In the genomic region with DNA sequence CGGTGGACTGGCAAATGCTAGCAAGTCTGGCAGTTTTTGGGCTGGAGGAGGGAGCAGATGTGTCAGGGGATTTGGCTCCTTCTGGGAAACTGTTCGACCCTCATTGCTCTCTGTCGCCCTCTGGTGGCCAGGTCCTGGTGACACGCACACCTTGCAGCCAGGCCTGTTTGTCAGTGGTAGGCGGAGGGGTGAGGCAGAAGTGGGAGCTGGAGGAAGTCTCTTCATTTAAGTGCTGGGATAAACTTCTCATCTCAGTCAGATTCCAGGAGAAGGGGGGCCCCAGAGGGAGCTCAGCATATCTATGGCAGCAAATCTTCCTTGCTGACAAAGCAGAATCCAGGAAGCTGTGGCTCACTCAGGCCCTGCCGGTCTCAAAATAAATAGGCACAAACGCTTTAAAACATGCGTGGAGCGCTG, we compare ENCODE assay signal across 1 cellular context.
TF ChIP-seq lines count a peak whose summit lies in the region.

No MANE protein-coding gene starts in this region.

TF ChIP-seq in HepG2, 621 proteins besides CTCF, POLR2A, EP300 and RAD21 (continued from another document):
- TF ChIP-seq ZNF407 (CRISPR knock-in tag; IDR thresholded peaks at IDR 0.05; ENCODE audit: not compliant biosample characterization), result no peak
- TF ChIP-seq ZNF33B (CRISPR knock-in tag; IDR thresholded peaks at IDR 0.05), result 0 out of 2 replicates have a peak, but pooled peaks have one; percentile 49
- peak; percentile 70 for TF ChIP-seq XRCC5 (optimal IDR thresholded peaks at IDR 0.05; ENCODE audit: low read length)
- no peak for TF ChIP-seq ZNF224 (CRISPR knock-in tag; IDR thresholded peaks at IDR 0.05)
- TF ChIP-seq, protein P1, sequence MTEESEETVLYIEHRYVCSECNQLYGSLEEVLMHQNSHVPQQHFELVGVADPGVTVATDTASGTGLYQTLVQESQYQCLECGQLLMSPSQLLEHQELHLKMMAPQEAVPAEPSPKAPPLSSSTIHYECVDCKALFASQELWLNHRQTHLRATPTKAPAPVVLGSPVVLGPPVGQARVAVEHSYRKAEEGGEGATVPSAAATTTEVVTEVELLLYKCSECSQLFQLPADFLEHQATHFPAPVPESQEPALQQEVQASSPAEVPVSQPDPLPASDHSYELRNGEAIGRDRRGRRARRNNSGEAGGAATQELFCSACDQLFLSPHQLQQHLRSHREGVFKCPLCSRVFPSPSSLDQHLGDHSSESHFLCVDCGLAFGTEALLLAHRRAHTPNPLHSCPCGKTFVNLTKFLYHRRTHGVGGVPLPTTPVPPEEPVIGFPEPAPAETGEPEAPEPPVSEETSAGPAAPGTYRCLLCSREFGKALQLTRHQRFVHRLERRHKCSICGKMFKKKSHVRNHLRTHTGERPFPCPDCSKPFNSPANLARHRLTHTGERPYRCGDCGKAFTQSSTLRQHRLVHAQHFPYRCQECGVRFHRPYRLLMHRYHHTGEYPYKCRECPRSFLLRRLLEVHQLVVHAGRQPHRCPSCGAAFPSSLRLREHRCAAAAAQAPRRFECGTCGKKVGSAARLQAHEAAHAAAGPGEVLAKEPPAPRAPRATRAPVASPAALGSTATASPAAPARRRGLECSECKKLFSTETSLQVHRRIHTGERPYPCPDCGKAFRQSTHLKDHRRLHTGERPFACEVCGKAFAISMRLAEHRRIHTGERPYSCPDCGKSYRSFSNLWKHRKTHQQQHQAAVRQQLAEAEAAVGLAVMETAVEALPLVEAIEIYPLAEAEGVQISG (CRISPR knock-in tag; IDR thresholded peaks at IDR 0.05), result no peak
- TF ChIP-seq MXI1 (IDR thresholded peaks at IDR 0.05; ENCODE audit: borderline replicate concordance, low read depth, low read length), result no peak
- TF ChIP-seq WIZ (CRISPR knock-in tag; IDR thresholded peaks at IDR 0.05), result no peak
- no peak for TF ChIP-seq ARNTL (CRISPR knock-in tag; IDR thresholded peaks at IDR 0.05)
- TF ChIP-seq HOXA5 (CRISPR knock-in tag; IDR thresholded peaks at IDR 0.05), result 0 out of 2 replicates have a peak, but pooled peaks have one; percentile 45
- peak; percentile 31; the same call in 1 of the 2 replicates for TF ChIP-seq KDM2A (CRISPR knock-in tag; IDR thresholded peaks at IDR 0.05; ENCODE audit: borderline replicate concordance, low read depth)
- no peak for TF ChIP-seq AGO2 (optimal IDR thresholded peaks at IDR 0.05; ENCODE audit: low read depth, low read length)
- TF ChIP-seq, protein P2, sequence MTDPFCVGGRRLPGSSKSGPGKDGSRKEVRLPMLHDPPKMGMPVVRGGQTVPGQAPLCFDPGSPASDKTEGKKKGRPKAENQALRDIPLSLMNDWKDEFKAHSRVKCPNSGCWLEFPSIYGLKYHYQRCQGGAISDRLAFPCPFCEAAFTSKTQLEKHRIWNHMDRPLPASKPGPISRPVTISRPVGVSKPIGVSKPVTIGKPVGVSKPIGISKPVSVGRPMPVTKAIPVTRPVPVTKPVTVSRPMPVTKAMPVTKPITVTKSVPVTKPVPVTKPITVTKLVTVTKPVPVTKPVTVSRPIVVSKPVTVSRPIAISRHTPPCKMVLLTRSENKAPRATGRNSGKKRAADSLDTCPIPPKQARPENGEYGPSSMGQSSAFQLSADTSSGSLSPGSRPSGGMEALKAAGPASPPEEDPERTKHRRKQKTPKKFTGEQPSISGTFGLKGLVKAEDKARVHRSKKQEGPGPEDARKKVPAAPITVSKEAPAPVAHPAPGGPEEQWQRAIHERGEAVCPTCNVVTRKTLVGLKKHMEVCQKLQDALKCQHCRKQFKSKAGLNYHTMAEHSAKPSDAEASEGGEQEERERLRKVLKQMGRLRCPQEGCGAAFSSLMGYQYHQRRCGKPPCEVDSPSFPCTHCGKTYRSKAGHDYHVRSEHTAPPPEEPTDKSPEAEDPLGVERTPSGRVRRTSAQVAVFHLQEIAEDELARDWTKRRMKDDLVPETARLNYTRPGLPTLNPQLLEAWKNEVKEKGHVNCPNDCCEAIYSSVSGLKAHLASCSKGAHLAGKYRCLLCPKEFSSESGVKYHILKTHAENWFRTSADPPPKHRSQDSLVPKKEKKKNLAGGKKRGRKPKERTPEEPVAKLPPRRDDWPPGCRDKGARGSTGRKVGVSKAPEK (CRISPR knock-in tag; IDR thresholded peaks at IDR 0.05; ENCODE audit: borderline replicate concordance), result no peak
- TF ChIP-seq FOSL2 (CRISPR knock-in tag; IDR thresholded peaks at IDR 0.05), result 0 out of 2 replicates have a peak, but pooled peaks have one; percentile 35
- TF ChIP-seq YY1 (IDR thresholded peaks at IDR 0.05; ENCODE audit: insufficient read depth, insufficient replicate concordance, low read depth, low read length), result peak; percentile 29
- 0 out of 2 replicates have a peak, but pooled peaks have one; percentile 11 for TF ChIP-seq ZNF331 (CRISPR knock-in tag; IDR thresholded peaks at IDR 0.05)
